20 cellular contexts compared by ENCODE assay signal in the genomic region with DNA sequence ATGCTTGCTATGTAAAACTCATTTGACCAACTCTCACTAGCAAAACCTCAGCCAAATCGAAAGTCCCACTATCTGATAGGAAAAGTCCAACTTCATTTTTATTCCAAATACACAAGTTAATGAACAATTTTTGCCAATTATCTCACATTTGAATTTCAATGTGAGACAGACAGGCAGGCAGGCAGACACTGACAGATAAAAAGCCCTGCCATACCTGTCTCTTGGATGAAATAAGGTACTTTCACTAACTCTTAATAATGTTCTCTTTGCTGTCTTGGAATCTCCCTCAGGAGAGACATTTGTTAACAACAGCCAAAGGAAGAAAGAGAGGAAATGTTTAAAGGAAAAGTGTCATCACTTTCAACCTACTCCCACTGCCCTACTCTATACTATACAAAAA.
A peak's percentile ranks its signal among the peaks of the same experiment; 100 is the strongest.
DNase-seq lines count a peak whose midpoint lies in the region; ATAC-seq, FAIRE-seq and TF ChIP-seq lines count a peak whose summit lies in the region.
"Had no signal": no experiment of that assay in that cellular context is flagged by ENCODE, and none has a peak within 500 bp of the region (broad histone marks: within the 10 kb centered on the region; RNA-seq: fewer than 3 reads in every experiment).

No MANE protein-coding gene starts in this region.

- H3K79me2 ChIP-seq in HepG2 (ENCODE audit: insufficient read depth, low read length) = no peaks in the 10 kb centered on the region

- H3K4me1 ChIP-seq in right lobe of liver (peaks cover 0 to 16% (median 5%) of the 10 kb centered on the region in 4 donors), HepG2 (ENCODE audit: insufficient read depth, low read length) (no peaks in the 10 kb centered on the region), HAP-1 (peaks cover 7% of the 10 kb centered on the region; the same call in 1 of the 2 replicates)
- H3K4me1 ChIP-seq: BLaER1 had no signal

- H4K20me1 ChIP-seq in HepG2 (ENCODE audit: insufficient read depth, low read length) = no peaks in the 10 kb centered on the region
- H4K20me1 ChIP-seq: BLaER1 had no signal

- H3K36me3 ChIP-seq in right lobe of liver = no peaks in the 10 kb centered on the region
- H3K36me3 ChIP-seq in HepG2 (replicated peaks in 1 of 2; ENCODE audit: control insufficient read depth in 1 of 2, insufficient read depth in 2 of 2, low read length in 2 of 2) = peaks cover 0 to 16% of the 10 kb centered on the region in 2 experiments; a peak in 2 of 5 replicates
- H3K36me3 ChIP-seq in HAP-1 (replicated peaks) = no peaks in the 10 kb centered on the region; the same call in 1 of the 2 replicates

- no peaks in the 10 kb centered on the region for H3K9me3 ChIP-seq in right lobe of liver
- no peaks in the 10 kb centered on the region for H3K9me3 ChIP-seq in HepG2 (ENCODE audit: low read length)
- H3K9me3 ChIP-seq in HAP-1 = no peaks in the 10 kb centered on the region; the same call in 1 of the 2 replicates
- H3K9me3 ChIP-seq: BLaER1 had no signal

- TF ChIP-seq EP300 in HepG2 (IDR thresholded peaks at IDR 0.05; ENCODE audit: low read depth in 2 of 2, low read length in 2 of 2) (no peak), HepG2 (CRISPR knock-in tag; IDR thresholded peaks at IDR 0.05; ENCODE audit: borderline replicate concordance) (no peak)

- no peak overlapping the region for H3K4me2 ChIP-seq in HepG2 (ENCODE audit: low read depth, low read length)
- H3K4me2 ChIP-seq: BLaER1, GM23338 had no signal

- H2AFZ ChIP-seq in HepG2 (ENCODE audit: low read length) = no peak overlapping the region
- H2AFZ ChIP-seq: GM23338 had no signal

- H3K9ac ChIP-seq in HepG2 (ENCODE audit: insufficient read depth, low read depth, low read length) = no peak overlapping the region
- H3K9ac ChIP-seq: BLaER1 had no signal

- ATAC-seq in right lobe of liver (peak in 1 of 4 donors; percentile 44), HepG2 (no peak), left lobe of liver (peak; percentile 23)
- ATAC-seq: CD8-positive, alpha-beta T cell; GM23338 had no signal

- WGBS in right lobe of liver (ENCODE audit: insufficient coverage, low coverage, low lambda C conversion rate, missing lambda C conversion rate) = 15% methylated on average over 1 of the region's 1 CpG
- 95% methylated on average over 1 of the region's 1 CpG for WGBS in HepG2 (ENCODE audit: low lambda C conversion rate)

- in situ Hi-C loops in HepG2 (cut with HindIII; ENCODE audit: extremely low pct_ligation_motif_present, low pct_unique_long_range_greater_than_20kb) (no loop called here), HAP-1 (cut with MboI; ENCODE audit: low sequenced_read_pairs) (no loop called here)

- POLR2A ChIA-PET in HepG2 (lab: Yijun Ruan, JAX) = no interaction called here

- TF ChIP-seq RAD21 in HepG2 (CRISPR knock-in tag; IDR thresholded peaks at IDR 0.05) = no peak

- no peaks in the 10 kb centered on the region for H3K27me3 ChIP-seq in right lobe of liver
- no peaks in the 10 kb centered on the region for H3K27me3 ChIP-seq in HepG2 (ENCODE audit: control insufficient read depth in 1 of 2, insufficient read depth in 2 of 2, low read length in 2 of 2)
- no peaks in the 10 kb centered on the region for H3K27me3 ChIP-seq in HAP-1 (ENCODE audit: low read depth)
- H3K27me3 ChIP-seq: BLaER1 had no signal

- TF ChIP-seq CTCF in right lobe of liver (IDR thresholded peaks at IDR 0.05) (no peak), HepG2 (CRISPR knock-in tag; IDR thresholded peaks at IDR 0.05) (no peak)

- BruUV-seq in HepG2 (replicated peaks; lab: Mats Ljungman, UMichigan) = no TSS peak

- DNase-seq in right lobe of liver (no peak), HepG2 (ENCODE audit: low spot score) (no peak), dedifferentiated amniotic fluid mesenchymal stem cell (ENCODE audit: extremely low spot score) (peak; percentile 38), left lobe of liver (ENCODE audit: low spot score) (no peak), NCI-H1417 (lab: John Stamatoyannopoulos, UW) (no peak), HAP-1 (ENCODE audit: low spot score in 2 of 2) (no peak), NCI-H1048 (lab: John Stamatoyannopoulos, UW) (no peak)
- DNase-seq in activated effector memory CD4-positive, alpha-beta T cell treated with anti-CD3 and anti-CD28 coated beads, Interleukin-2, amount 50 U/mL, for 16 hours = no peak
- DNase-seq: CD8-positive, alpha-beta T cell; KBM-7; NCI-H1092 treated with DMSO at 0.1 percent for 48 hours; NCI-H1694 treated with DMSO at 0.1 percent for 48 hours; NCI-H446 treated with DMSO at 0.1 percent for 48 hours; NK-92 treated with Interleukin-12 subunit alpha and Interleukin-12 subunit beta, amount 100 ng/mL, for 24 hours; SIG-M5 had no signal

- H3K4me3 ChIP-seq in right lobe of liver = no peak overlapping the region
- H3K4me3 ChIP-seq in HepG2 (replicated peaks in 1 of 3; ENCODE audit: insufficient read depth in 1 of 3, low read depth in 2 of 3, low read length in 3 of 3) = no peak overlapping the region
- no peak overlapping the region for H3K4me3 ChIP-seq in HAP-1
- H3K4me3 ChIP-seq: BLaER1, GM23338 had no signal

- H3K27ac ChIP-seq in right lobe of liver (peak overlapping the region in 2 of 3 donors; percentile 4 to 10), HepG2 (ENCODE audit: extremely low read length, insufficient read depth, low read length) (no peak overlapping the region)
- H3K27ac ChIP-seq: 22Rv1, BLaER1 had no signal

- no peak for TF ChIP-seq POLR2A in right lobe of liver (IDR thresholded peaks at IDR 0.05)
- no peak for TF ChIP-seq POLR2A in HepG2 (IDR thresholded peaks at IDR 0.05; ENCODE audit: insufficient read depth in 1 of 2, low read depth in 2 of 2, low read length in 2 of 2)

- intact Hi-C loops in right lobe of liver (cut with DNase I) (no loop called here), HepG2 (cut with micrococcal nuclease; ENCODE audit: unreplicated experiment) (no loop called here)

- CTCF ChIA-PET in HepG2 (lab: Yijun Ruan, JAX; ENCODE audit: low intra/inter-chr PET ratio, low total read pairs) = no interaction called here

- FAIRE-seq in HepG2 (lab: Jason Lieb, UNC) = no peak
- FAIRE-seq: GM12891, GM18507 had no signal

TF ChIP-seq in HepG2, 621 proteins besides CTCF, POLR2A, EP300 and RAD21:
- TF ChIP-seq BCL6 (CRISPR knock-in tag; IDR thresholded peaks at IDR 0.05) (no peak), ZNF446 (CRISPR knock-in tag; IDR thresholded peaks at IDR 0.05) (no peak), CENPX (CRISPR knock-in tag; IDR thresholded peaks at IDR 0.05) (no peak), BHLHE40 (IDR thresholded peaks at IDR 0.05; ENCODE audit: low read length) (no peak), HDAC6 (IDR thresholded peaks at IDR 0.05; ENCODE audit: low read depth, low read length) (no peak), SMYD3 (CRISPR knock-in tag; IDR thresholded peaks at IDR 0.05) (no peak), RBM39 (IDR thresholded peaks at IDR 0.05; ENCODE audit: low read depth, low read length, poor library complexity, severe bottlenecking) (no peak), RFXAP (CRISPR knock-in tag; IDR thresholded peaks at IDR 0.05; ENCODE audit: borderline replicate concordance) (no peak), KAT8 (CRISPR knock-in tag; IDR thresholded peaks at IDR 0.05) (no peak), TCF7L2 (IDR thresholded peaks at IDR 0.05; ENCODE audit: low read depth, low read length) (no peak), RORA (CRISPR knock-in tag; IDR thresholded peaks at IDR 0.05) (no peak), ZNF780A (CRISPR knock-in tag; IDR thresholded peaks at IDR 0.05) (no peak), CBX1 (IDR thresholded peaks at IDR 0.05; ENCODE audit: low read depth) (no peak), ZNF607 (CRISPR knock-in tag; IDR thresholded peaks at IDR 0.05; ENCODE audit: borderline replicate concordance) (no peak)
- TF ChIP-seq, protein P1, sequence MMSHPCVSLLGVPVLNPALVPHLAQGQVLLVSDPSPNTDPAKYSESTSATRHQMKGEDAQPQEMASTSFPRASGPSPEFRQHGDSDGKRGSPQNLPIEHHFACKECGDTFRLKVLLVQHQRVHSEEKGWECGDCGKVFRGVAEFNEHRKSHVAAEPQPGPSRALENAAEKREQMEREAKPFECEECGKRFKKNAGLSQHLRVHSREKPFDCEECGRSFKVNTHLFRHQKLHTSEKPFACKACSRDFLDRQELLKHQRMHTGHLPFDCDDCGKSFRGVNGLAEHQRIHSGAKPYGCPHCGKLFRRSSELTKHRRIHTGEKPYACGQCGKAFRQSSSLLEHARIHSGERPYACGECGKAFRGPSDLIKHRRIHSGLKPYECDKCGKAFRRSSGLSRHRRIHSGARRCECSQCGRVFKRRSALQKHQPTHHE (CRISPR knock-in tag; IDR thresholded peaks at IDR 0.05; ENCODE audit: borderline replicate concordance) = no peak
- TF ChIP-seq, protein P2, sequence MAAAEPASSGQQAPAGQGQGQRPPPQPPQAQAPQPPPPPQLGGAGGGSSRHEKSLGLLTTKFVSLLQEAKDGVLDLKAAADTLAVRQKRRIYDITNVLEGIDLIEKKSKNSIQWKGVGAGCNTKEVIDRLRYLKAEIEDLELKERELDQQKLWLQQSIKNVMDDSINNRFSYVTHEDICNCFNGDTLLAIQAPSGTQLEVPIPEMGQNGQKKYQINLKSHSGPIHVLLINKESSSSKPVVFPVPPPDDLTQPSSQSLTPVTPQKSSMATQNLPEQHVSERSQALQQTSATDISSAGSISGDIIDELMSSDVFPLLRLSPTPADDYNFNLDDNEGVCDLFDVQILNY (CRISPR knock-in tag; conservative IDR thresholded peaks at IDR 0.05) = no peak
